In genomic region chr9:135926402-135927194, GRCh38 we compare ENCODE assay signal across 8 cellular contexts. TPM values are rescaled to one million over a fixed set of nuclear protein-coding genes. Genes with fewer than 3 reads are reported as not detected.
A peak's percentile ranks its signal among the peaks of the same experiment; 100 is the strongest.
DNase-seq lines count a peak whose midpoint lies in the region; ATAC-seq and TF ChIP-seq lines count a peak whose summit lies in the region.

No MANE protein-coding gene starts in this region.

- no peak for TF ChIP-seq POLR2A in stomach (IDR thresholded peaks at IDR 0.05)

- peaks cover 0 to 13% (median 4%) of the 10 kb centered on the region in 4 donors for H3K4me1 ChIP-seq in stomach

- intact Hi-C loops in left colon (cut with DNase I, micrococcal nuclease), result no loop called here
- intact Hi-C loops in stomach (cut with DNase I; ENCODE audit: low total_unique reads), result no loop called here

- H3K27me3 Mint-ChIP-seq in activated naive CD4-positive, alpha-beta T cell treated with anti-CD3 and anti-CD28 coated beads, Interleukin-2, amount 10 ng/mL, durations not matched to agents 7 days and 5 days, result no peaks in the 10 kb centered on the region

- DNase-seq in AG08396 (ENCODE audit: low spot score), result peak; percentile 73
- peak; percentile 90 for DNase-seq in MG63
- peak; percentile 41 for DNase-seq in activated naive CD4-positive, alpha-beta T cell treated with anti-CD3 and anti-CD28 coated beads, Interleukin-2, amount 10 ng/mL, durations not matched to agents 7 days and 5 days
- no peak for DNase-seq in left colon
- DNase-seq in stomach, result peak; percentile 56
- DNase-seq in NCI-H526 treated with DMSO at 0.1 percent for 48 hours (lab: John Stamatoyannopoulos, UW), result no peak

- H3K9me3 ChIP-seq in MG63 (no peaks in the 10 kb centered on the region), stomach (no peaks in the 10 kb centered on the region)

- 57 to 70% (median 67%) methylated on average over 19 to 27 of the region's 27 CpGs for WGBS in stomach, 5 donors

- peaks cover 4% of the 10 kb centered on the region for H3K36me3 Mint-ChIP-seq in activated naive CD4-positive, alpha-beta T cell treated with anti-CD3 and anti-CD28 coated beads, Interleukin-2, amount 10 ng/mL, durations not matched to agents 7 days and 5 days

- CTCF ChIA-PET in activated naive CD4-positive, alpha-beta T cell treated with anti-CD3 and anti-CD28 coated beads, Interleukin-2, amount 10 ng/mL, durations not matched to agents 7 days and 5 days (lab: Charles Lee), result interaction anchor here (1.9 kb wide), 1 partner anchor 62 kb away, joined by 5 read pairs; no protein-coding TSS in a partner anchor

- H3K4me3 ChIP-seq in MG63, result no peak overlapping the region
- no peak overlapping the region for H3K4me3 ChIP-seq in stomach

- H3K27ac Mint-ChIP-seq in activated naive CD4-positive, alpha-beta T cell treated with anti-CD3 and anti-CD28 coated beads, Interleukin-2, amount 10 ng/mL, durations not matched to agents 7 days and 5 days, result no peak overlapping the region

- TF ChIP-seq EP300 in stomach (IDR thresholded peaks at IDR 0.05), result no peak

- ATAC-seq in left colon (peak; percentile 26), HG03460 (IDR thresholded peaks at IDR 0.05; ENCODE audit: unreplicated experiment) (no peak), GM21515 (IDR thresholded peaks at IDR 0.05; ENCODE audit: unreplicated experiment) (no peak)

- no peaks in the 10 kb centered on the region for H3K36me3 ChIP-seq in MG63
- peaks cover 10 to 58% (median 34%) of the 10 kb centered on the region in 4 donors for H3K36me3 ChIP-seq in stomach

- no peak overlapping the region for H3K27ac ChIP-seq in stomach

- TF ChIP-seq CTCF in stomach (IDR thresholded peaks at IDR 0.05), result no peak

- peaks cover 19% of the 10 kb centered on the region for H3K4me1 Mint-ChIP-seq in activated naive CD4-positive, alpha-beta T cell treated with anti-CD3 and anti-CD28 coated beads, Interleukin-2, amount 10 ng/mL, durations not matched to agents 7 days and 5 days

- H3K4me3 Mint-ChIP-seq in activated naive CD4-positive, alpha-beta T cell treated with anti-CD3 and anti-CD28 coated beads, Interleukin-2, amount 10 ng/mL, durations not matched to agents 7 days and 5 days, result no peak overlapping the region

- no peaks in the 10 kb centered on the region for H3K9me3 Mint-ChIP-seq in activated naive CD4-positive, alpha-beta T cell treated with anti-CD3 and anti-CD28 coated beads, Interleukin-2, amount 10 ng/mL, durations not matched to agents 7 days and 5 days

- H3K27me3 ChIP-seq in MG63 (no peaks in the 10 kb centered on the region), stomach (no peaks in the 10 kb centered on the region)

RNA-seq across cellular contexts. Expression of gene CAMSAP1, which starts 19.3 kb away (rescaled TPM):
- total RNA-seq in MG63 (2014; rRNA removed; shearing (Covaris generic); ENCODE audit: low replicate concordance), result 11.1 and 14.5 TPM in 2 replicates
- total RNA-seq in left colon, result 10 to 100 TPM; 13.4 to 17.6 TPM
- total RNA-seq in stomach, result 100 to 1,000 TPM in 1 of 5 donors, 10 to 100 TPM in 4; 10.5 to 238 (median 15.4) TPM
- 1 to 10 TPM; 2.4 to 7.2 (median 3.7) TPM for polyA plus RNA-seq in stomach

RNA-seq across cellular contexts. Expression of gene UBAC1, which starts 34.6 kb away (rescaled TPM):
- 49.9 and 81.3 TPM in 2 replicates for total RNA-seq in MG63 (2014; rRNA removed; shearing (Covaris generic); ENCODE audit: low replicate concordance)
- total RNA-seq in left colon, result 10 to 100 TPM; 63.0 to 64.8 TPM
- total RNA-seq in stomach, result 10 to 100 TPM; 22.6 to 70.1 (median 50.4) TPM
- 10 to 100 TPM; 34.7 to 55.4 (median 34.8) TPM for polyA plus RNA-seq in stomach

Comparison
In these comparisons a context has a peak if more than half of its experiments do, and no peak if none do; other contexts are left out.
1. DNase-seq: peak in AG08396 (single experiment), MG63 (single experiment), activated naive CD4-positive, alpha-beta T cell treated with anti-CD3 and anti-CD28 coated beads, Interleukin-2, amount 10 ng/mL, durations not matched to agents 7 days and 5 days (single experiment) and stomach (single experiment); none in left colon (0 of 2) and NCI-H526 treated with DMSO at 0.1 percent for 48 hours (single experiment).